8 cellular contexts compared by ENCODE assay signal in genomic region chr6:13486679-13487121, GRCh38. TPM values are rescaled to one million over a fixed set of nuclear protein-coding genes. Genes with fewer than 3 reads are reported as not detected.
DNase-seq lines count a peak whose midpoint lies in the region; TF ChIP-seq lines count a peak whose summit lies in the region.

No MANE protein-coding gene starts in this region.

- H3F3A ChIP-seq in MM.1S (ENCODE audit: insufficient read depth, low read length), result peaks cover 4% of the 10 kb centered on the region

- no peaks in the 10 kb centered on the region for H3K9me2 ChIP-seq in MM.1S (replicated peaks; ENCODE audit: insufficient read depth, low read length)

- peaks cover 9% of the 10 kb centered on the region for H3K4me1 ChIP-seq in HEK293 (ENCODE audit: control insufficient read depth, insufficient read depth, low read length)
- peaks cover 9% of the 10 kb centered on the region for H3K4me1 ChIP-seq in MM.1S (ENCODE audit: low read length)

- peak overlapping the region; percentile 76 for H2AFZ ChIP-seq in MM.1S (ENCODE audit: low read length)

- peak overlapping the region; percentile 65 for H3K4me3 ChIP-seq in HEK293 (ENCODE audit: low read depth, low read length)
- peak overlapping the region; percentile 85 for H3K4me3 ChIP-seq in MM.1S (ENCODE audit: low read length)
- peak overlapping the region; percentile 78 to 93 for H3K4me3 ChIP-seq in cardiac fibroblast (replicated peaks in 1 of 2; ENCODE audit: low read depth in 2 of 2, low read length in 2 of 2)
- H3K4me3 ChIP-seq in kidney epithelial cell (ENCODE audit: low read depth, low read length), result peak overlapping the region; percentile 61

- peak overlapping the region; percentile 95 for H3K27ac ChIP-seq in HEK293 (ENCODE audit: extremely low read depth, low read depth, low read length)
- H3K27ac ChIP-seq in MM.1S (ENCODE audit: low read length), result no peak overlapping the region
- peak overlapping the region; percentile 55 for H3K27ac ChIP-seq in VCaP

- POLR2A ChIA-PET in HEK293 (lab: Yijun Ruan, JAX), result interaction anchor here (0.6 to 3.5 kb wide), 9 partner anchors 10 to 1411 kb away, joined by 3 to 16 read pairs (median 5); partner anchors contain the start of genes NOL7, SIRT5 and TBC1D7

- H3K4me2 ChIP-seq in MM.1S (ENCODE audit: low read depth, low read length), result peak overlapping the region; percentile 96

- H3K9me3 ChIP-seq in HEK293 (ENCODE audit: control insufficient read depth, insufficient read depth, low read depth, low read length) (no peaks in the 10 kb centered on the region), MM.1S (replicated peaks; ENCODE audit: insufficient read depth, low read length) (no peaks in the 10 kb centered on the region)

- H4K20me1 ChIP-seq in MM.1S (ENCODE audit: insufficient read depth, low read length), result no peaks in the 10 kb centered on the region

- H3K27me3 ChIP-seq in MM.1S (replicated peaks; ENCODE audit: insufficient read depth, low read length) (no peaks in the 10 kb centered on the region), kidney epithelial cell (ENCODE audit: control insufficient read depth, insufficient read depth, low read length) (no peaks in the 10 kb centered on the region)

- in situ Hi-C loops in GM13976 (cut with MboI; ENCODE audit: low sequenced_read_pairs, unreplicated experiment), result no loop called here

- peak overlapping the region; percentile 30; the same call in 1 of the 2 replicates for H3K9ac ChIP-seq in MM.1S (ENCODE audit: low read length)

- H3K79me2 ChIP-seq in MM.1S (ENCODE audit: low read length), result no peaks in the 10 kb centered on the region

- TF ChIP-seq CTCF in GM13976 (IDR thresholded peaks at IDR 0.05; ENCODE audit: borderline replicate concordance, control extremely low read depth, extremely low read depth, insufficient read depth, missing control alignments) (peak; percentile 7), HEK293 (tag by site-specific recombination; IDR thresholded peaks at IDR 0.05) (peak; percentile 40), MM.1S (IDR thresholded peaks at IDR 0.05; ENCODE audit: low read length) (no peak), VCaP (conservative IDR thresholded peaks at IDR 0.05) (no peak), cardiac fibroblast (IDR thresholded peaks at IDR 0.05; ENCODE audit: low read depth, low read length) (no peak), kidney epithelial cell (IDR thresholded peaks at IDR 0.05; ENCODE audit: insufficient read depth, low read length, poor library complexity, severe bottlenecking) (no peak)

- CTCF ChIA-PET in HEK293 (lab: Yijun Ruan, JAX), result interaction anchor here (0.6 to 2.1 kb wide), 8 partner anchors 18 to 130 kb away, joined by 3 to 12 read pairs (median 3); partner anchors contain the start of gene SIRT5

- H3K36me3 ChIP-seq in HEK293 (ENCODE audit: control insufficient read depth in 2 of 2, insufficient read depth in 1 of 2, low read length in 2 of 2) (no peaks in the 10 kb centered on the region), MM.1S (replicated peaks; ENCODE audit: insufficient read depth, low read length) (no peaks in the 10 kb centered on the region), kidney epithelial cell (ENCODE audit: control insufficient read depth, insufficient read depth, low read length) (no peaks in the 10 kb centered on the region)

- peak; percentile 78 for DNase-seq in GM13976 (ENCODE audit: low spot score)
- DNase-seq in MM.1S, result peak; percentile 39
- peak; percentile 63 to 71 for DNase-seq in cardiac fibroblast (ENCODE audit: low read depth in 2 of 2)
- no peak for DNase-seq in kidney epithelial cell (ENCODE audit: low read depth)
- peak in 3 of 4 experiments; percentile 36 to 57 (median 48) for DNase-seq in stimulated activated CD4-positive, alpha-beta T cell treated with anti-CD3 and anti-CD28 coated beads, Interleukin-1b, Interleukin-23, amount 100 ng/mL, for 24 hours (ENCODE audit: low read depth in 4 of 4, low spot score in 1 of 4)
- no peak for DNase-seq in kidney glomerular epithelial cell (lab: John Stamatoyannopoulos, UW)

TF ChIP-seq in HEK293, 187 proteins besides CTCF, POLR2A, EP300 and RAD21 (continues in another document):
- TF ChIP-seq ZNF24 (tag by site-specific recombination; IDR thresholded peaks at IDR 0.05), result no peak
- no peak for TF ChIP-seq ZNF843 (tag by site-specific recombination; IDR thresholded peaks at IDR 0.05)
- TF ChIP-seq SP2 (tag by site-specific recombination; IDR thresholded peaks at IDR 0.05), result no peak
- TF ChIP-seq ZNF132 (tag by site-specific recombination; IDR thresholded peaks at IDR 0.05; ENCODE audit: borderline replicate concordance), result no peak
- TF ChIP-seq, protein P1, sequence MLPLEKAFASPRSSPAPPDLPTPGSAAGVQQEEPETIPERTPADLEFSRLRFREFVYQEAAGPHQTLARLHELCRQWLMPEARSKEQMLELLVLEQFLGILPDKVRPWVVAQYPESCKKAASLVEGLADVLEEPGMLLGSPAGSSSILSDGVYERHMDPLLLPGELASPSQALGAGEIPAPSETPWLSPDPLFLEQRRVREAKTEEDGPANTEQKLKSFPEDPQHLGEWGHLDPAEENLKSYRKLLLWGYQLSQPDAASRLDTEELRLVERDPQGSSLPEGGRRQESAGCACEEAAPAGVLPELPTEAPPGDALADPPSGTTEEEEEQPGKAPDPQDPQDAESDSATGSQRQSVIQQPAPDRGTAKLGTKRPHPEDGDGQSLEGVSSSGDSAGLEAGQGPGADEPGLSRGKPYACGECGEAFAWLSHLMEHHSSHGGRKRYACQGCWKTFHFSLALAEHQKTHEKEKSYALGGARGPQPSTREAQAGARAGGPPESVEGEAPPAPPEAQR (tag by site-specific recombination; IDR thresholded peaks at IDR 0.05), result no peak
- TF ChIP-seq INSM2 (tag by site-specific recombination; IDR thresholded peaks at IDR 0.05), result 0 out of 2 replicates have a peak, but pooled peaks have one; percentile 17
- no peak for TF ChIP-seq ZNF560 (tag by site-specific recombination; IDR thresholded peaks at IDR 0.05; ENCODE audit: borderline replicate concordance)
- TF ChIP-seq OVOL3 (tag by site-specific recombination; IDR thresholded peaks at IDR 0.05), result no peak
- peak; percentile 24; the same call in 1 of the 2 replicates for TF ChIP-seq KLF8 (tag by site-specific recombination; IDR thresholded peaks at IDR 0.05)
- no peak for TF ChIP-seq ZNF510 (tag by site-specific recombination; IDR thresholded peaks at IDR 0.05; ENCODE audit: insufficient replicate concordance)
- TF ChIP-seq ZNF660 (tag by site-specific recombination; IDR thresholded peaks at IDR 0.05), result no peak
- TF ChIP-seq KLF7 (tag by site-specific recombination; IDR thresholded peaks at IDR 0.05; ENCODE audit: borderline replicate concordance), result peak; percentile 37; the same call in 1 of the 2 replicates
- no peak for TF ChIP-seq ZNF169 (tag by site-specific recombination; IDR thresholded peaks at IDR 0.05)
- no peak for TF ChIP-seq ZNF473 (tag by site-specific recombination; IDR thresholded peaks at IDR 0.05)
- no peak for TF ChIP-seq ZNF433 (tag by site-specific recombination; IDR thresholded peaks at IDR 0.05; ENCODE audit: low read depth)
- TF ChIP-seq REPIN1 (tag by site-specific recombination; IDR thresholded peaks at IDR 0.05; ENCODE audit: low read depth), result no peak
- TF ChIP-seq, protein P2, sequence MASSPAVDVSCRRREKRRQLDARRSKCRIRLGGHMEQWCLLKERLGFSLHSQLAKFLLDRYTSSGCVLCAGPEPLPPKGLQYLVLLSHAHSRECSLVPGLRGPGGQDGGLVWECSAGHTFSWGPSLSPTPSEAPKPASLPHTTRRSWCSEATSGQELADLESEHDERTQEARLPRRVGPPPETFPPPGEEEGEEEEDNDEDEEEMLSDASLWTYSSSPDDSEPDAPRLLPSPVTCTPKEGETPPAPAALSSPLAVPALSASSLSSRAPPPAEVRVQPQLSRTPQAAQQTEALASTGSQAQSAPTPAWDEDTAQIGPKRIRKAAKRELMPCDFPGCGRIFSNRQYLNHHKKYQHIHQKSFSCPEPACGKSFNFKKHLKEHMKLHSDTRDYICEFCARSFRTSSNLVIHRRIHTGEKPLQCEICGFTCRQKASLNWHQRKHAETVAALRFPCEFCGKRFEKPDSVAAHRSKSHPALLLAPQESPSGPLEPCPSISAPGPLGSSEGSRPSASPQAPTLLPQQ (tag by site-specific recombination; IDR thresholded peaks at IDR 0.05), result peak; percentile 69; the same call in 1 of the 2 replicates
- TF ChIP-seq ZNF629 (tag by site-specific recombination; IDR thresholded peaks at IDR 0.05), result 0 out of 2 replicates have a peak, but pooled peaks have one; percentile 11
- TF ChIP-seq ZNF654 (tag by site-specific recombination; IDR thresholded peaks at IDR 0.05; ENCODE audit: low read depth), result no peak
- TF ChIP-seq ZNF133 (tag by site-specific recombination; IDR thresholded peaks at IDR 0.05), result no peak
- TF ChIP-seq ZNF146 (tag by site-specific recombination; IDR thresholded peaks at IDR 0.05), result no peak
- TF ChIP-seq BCL11A (tag by site-specific recombination; IDR thresholded peaks at IDR 0.05; ENCODE audit: low read depth), result no peak
- no peak for TF ChIP-seq ZSCAN23 (tag by site-specific recombination; IDR thresholded peaks at IDR 0.05)
- TF ChIP-seq BCL6B (tag by site-specific recombination; IDR thresholded peaks at IDR 0.05), result no peak

RNA-seq across cellular contexts. Expression of gene GFOD1, which starts 0.7 kb away (rescaled TPM):
- 0.75 and 1.9 TPM in 2 replicates for total RNA-seq in kidney epithelial cell

Comparison
In these comparisons a context has a peak if more than half of its experiments do, and no peak if none do; other contexts are left out.
1. DNase-seq: peak in GM13976 (single experiment), MM.1S (single experiment), cardiac fibroblast (2 of 2) and stimulated activated CD4-positive, alpha-beta T cell treated with anti-CD3 and anti-CD28 coated beads, Interleukin-1b, Interleukin-23, amount 100 ng/mL, for 24 hours (3 of 4); none in kidney epithelial cell (single experiment) and kidney glomerular epithelial cell (single experiment).
2. CTCF ChIP-seq: peak in GM13976 (single experiment) and HEK293 (single experiment); none in MM.1S (single experiment), VCaP (single experiment), cardiac fibroblast (single experiment) and kidney epithelial cell (single experiment).
3. Peak in every context shown above with its lines, with median percentiles within 50 percentile points of each other: H3K4me3 ChIP-seq.